9 cellular contexts compared by ENCODE assay signal in the genomic region with DNA sequence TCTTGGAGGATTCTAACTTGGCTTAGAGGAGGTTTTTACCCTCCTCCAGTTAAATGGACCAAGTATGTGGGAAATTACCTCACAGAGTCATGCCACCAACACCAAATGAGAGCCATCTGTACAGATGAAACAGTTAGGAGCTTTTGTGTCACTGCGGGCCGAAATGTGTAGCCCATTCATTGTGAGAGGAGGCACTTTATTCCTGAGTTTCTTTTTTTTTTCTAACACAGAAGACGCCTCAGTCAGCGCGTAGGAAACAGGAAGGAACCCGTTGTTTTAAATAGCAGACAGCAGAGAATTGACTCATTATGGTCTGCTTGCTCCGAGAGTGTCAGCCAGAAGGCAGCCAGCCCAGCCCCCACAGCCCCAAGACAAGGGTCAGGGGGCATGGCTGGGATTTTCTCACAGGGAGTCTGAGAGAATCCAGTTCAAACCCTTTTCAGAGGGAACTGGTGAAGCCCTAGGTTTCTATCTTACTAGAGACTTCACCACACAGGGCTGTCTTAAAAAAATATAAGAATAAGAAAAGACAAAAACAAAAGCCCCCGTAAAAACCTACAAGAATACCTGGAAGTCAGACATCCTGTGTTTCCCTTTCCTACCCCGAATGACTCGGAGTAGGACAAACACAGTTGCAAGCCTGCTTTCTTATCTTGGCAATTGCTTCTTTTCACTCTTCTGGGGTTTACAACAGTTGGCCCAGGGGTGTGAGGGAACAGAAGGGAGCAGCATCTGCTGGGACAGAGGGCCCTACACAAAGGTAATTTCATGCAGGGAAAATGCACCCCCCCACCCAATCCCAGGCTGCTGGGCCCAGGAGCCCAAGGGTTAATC.
DNase-seq lines count a peak whose midpoint lies in the region; ATAC-seq and TF ChIP-seq lines count a peak whose summit lies in the region.
"Had no signal": no experiment of that assay in that cellular context is flagged by ENCODE, and none has a peak within 500 bp of the region (broad histone marks: within the 10 kb centered on the region; RNA-seq: fewer than 3 reads in every experiment).

No MANE protein-coding gene starts in this region.

- peaks cover 16% of the 10 kb centered on the region for H3K36me3 Mint-ChIP-seq in T-helper 1 cell treated with Interleukin-12 subunit alpha and Interleukin-12 subunit beta and Interleukin-4 antibody, amounts not matched to agents 30 μg/mL and 1 μg/mL, for 36 hours (ENCODE audit: low read depth)

- peak overlapping the region; percentile 87 for H3K27ac Mint-ChIP-seq in T-helper 1 cell treated with Interleukin-12 subunit alpha and Interleukin-12 subunit beta and Interleukin-4 antibody, amounts not matched to agents 30 μg/mL and 1 μg/mL, for 36 hours

- ATAC-seq in GM19023 (IDR thresholded peaks at IDR 0.05; ENCODE audit: unreplicated experiment) (peak; percentile 84), HG03196 (IDR thresholded peaks at IDR 0.05; ENCODE audit: unreplicated experiment) (peak; percentile 83), lung (ENCODE audit: insufficient read depth, low FRiP score) (no peak)
- ATAC-seq: HCT116 had no signal

- H3K9me3 ChIP-seq in lung (ENCODE audit: control insufficient read depth in 2 of 2, insufficient read depth in 1 of 2, low read length in 1 of 2) = peaks cover 3 to 6% of the 10 kb centered on the region in 2 donors

- H3K4me1 Mint-ChIP-seq in T-helper 1 cell treated with Interleukin-12 subunit alpha and Interleukin-12 subunit beta and Interleukin-4 antibody, amounts not matched to agents 30 μg/mL and 1 μg/mL, for 36 hours (ENCODE audit: low read depth) = peaks cover 34% of the 10 kb centered on the region

- H3K36me3 ChIP-seq in lung (ENCODE audit: control insufficient read depth in 2 of 2, insufficient read depth in 2 of 2, low read length in 2 of 2) = no peaks in the 10 kb centered on the region

- no peaks in the 10 kb centered on the region for H3K27me3 Mint-ChIP-seq in T-helper 1 cell treated with Interleukin-12 subunit alpha and Interleukin-12 subunit beta and Interleukin-4 antibody, amounts not matched to agents 30 μg/mL and 1 μg/mL, for 36 hours (ENCODE audit: low read depth)

- peaks cover 13 to 29% of the 10 kb centered on the region in 2 donors for H3K4me1 ChIP-seq in lung (ENCODE audit: control insufficient read depth in 2 of 2, insufficient read depth in 2 of 2, low read length in 2 of 2)

- H3K27ac ChIP-seq in coronary artery (peak overlapping the region; percentile 69 to 89), lung (ENCODE audit: low read depth in 1 of 2, low read length in 1 of 2) (peak overlapping the region; percentile 78 to 91)

- TF ChIP-seq CTCF in AG09309 (IDR thresholded peaks at IDR 0.05; ENCODE audit: control insufficient read depth, insufficient read depth, low read depth, low read length, missing control alignments) (no peak), coronary artery (IDR thresholded peaks at IDR 0.05) (no peak), lung (IDR thresholded peaks at IDR 0.05; ENCODE audit: control extremely low read depth, extremely low read depth) (no peak)

- no peaks in the 10 kb centered on the region for H3K27me3 ChIP-seq in lung (ENCODE audit: control insufficient read depth, insufficient read depth)

- no peak overlapping the region for H3K4me3 ChIP-seq in AG09309 (ENCODE audit: control insufficient read depth, low read depth, low read length)
- H3K4me3 ChIP-seq in coronary artery = peak overlapping the region; percentile 54
- no peak overlapping the region for H3K4me3 ChIP-seq in lung

- peak overlapping the region; percentile 54 for H3K4me3 Mint-ChIP-seq in T-helper 1 cell treated with Interleukin-12 subunit alpha and Interleukin-12 subunit beta and Interleukin-4 antibody, amounts not matched to agents 30 μg/mL and 1 μg/mL, for 36 hours

- WGBS in lung, 2 donors = 4 to 10% methylated on average over 10 of the region's 10 CpGs

- H3K9me3 Mint-ChIP-seq in T-helper 1 cell treated with Interleukin-12 subunit alpha and Interleukin-12 subunit beta and Interleukin-4 antibody, amounts not matched to agents 30 μg/mL and 1 μg/mL, for 36 hours = peaks cover 36% of the 10 kb centered on the region

- DNase-seq in AG09309 (ENCODE audit: low read depth) (peak; percentile 39), coronary artery (ENCODE audit: low spot score) (no peak), lung (ENCODE audit: low spot score) (peak; percentile 42), NCI-H1436 (lab: John Stamatoyannopoulos, UW) (no peak)
- peak; percentile 11 to 50 (median 49) for DNase-seq in stimulated activated CD4-positive, alpha-beta T cell treated with anti-CD3 and anti-CD28 coated beads, TNF-alpha, amount 100 ng/mL, for 48 hours (ENCODE audit: low read depth in 3 of 3)

Comparison
In these comparisons a context has a peak if more than half of its experiments do, and no peak if none do; other contexts are left out.
1. DNase-seq: peak in AG09309 (single experiment), lung (single experiment) and stimulated activated CD4-positive, alpha-beta T cell treated with anti-CD3 and anti-CD28 coated beads, TNF-alpha, amount 100 ng/mL, for 48 hours (3 of 3); none in coronary artery (single experiment) and NCI-H1436 (single experiment).